In the genomic region with DNA sequence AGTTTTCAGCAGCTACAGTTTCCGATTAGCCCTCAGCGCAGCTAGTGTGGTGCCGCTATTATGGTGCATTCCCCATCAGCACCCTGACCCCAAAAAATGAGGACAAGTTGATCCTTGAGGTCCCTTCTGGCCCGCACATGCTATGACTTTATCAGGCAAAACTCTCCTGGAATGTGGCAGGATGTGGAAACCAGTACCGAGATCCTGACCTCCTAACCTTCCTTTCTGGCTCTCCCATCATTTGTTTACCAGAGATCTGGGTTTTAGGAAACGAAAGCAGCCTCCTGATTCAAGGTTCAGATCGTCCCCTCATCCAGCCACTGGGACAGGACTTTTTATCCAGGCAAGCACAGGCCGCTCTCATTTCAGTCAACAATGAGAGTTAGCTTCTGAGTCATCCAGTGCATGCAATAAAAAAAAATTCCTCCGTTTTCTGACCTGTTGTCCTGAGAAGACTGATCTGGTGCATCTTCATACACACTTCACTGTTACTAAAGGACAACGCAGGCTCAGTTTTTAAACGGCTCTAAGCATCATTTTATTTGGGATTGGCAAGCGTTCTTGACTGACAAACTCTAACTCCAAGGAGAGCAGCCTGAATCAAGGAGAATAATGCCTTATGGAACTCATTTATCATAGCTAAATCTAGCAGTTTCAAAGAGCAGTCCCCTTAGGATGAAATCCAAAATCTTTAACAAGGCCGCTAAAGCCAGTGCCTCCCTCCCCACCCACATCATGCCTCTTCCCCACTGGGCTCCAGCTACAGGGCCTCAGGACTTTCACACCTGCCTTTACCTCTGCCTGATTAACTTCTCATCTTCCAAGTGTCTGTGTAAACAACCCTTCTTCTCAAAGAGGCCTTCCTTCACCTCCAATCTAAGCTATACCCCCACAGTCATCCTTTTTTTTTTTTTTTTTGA, we compare ENCODE assay signal across 1 cellular context.
TF ChIP-seq lines count a peak whose summit lies in the region.

No MANE protein-coding gene starts in this region.

TF ChIP-seq in HepG2, 621 proteins besides CTCF, POLR2A, EP300 and RAD21 (continued from another document and continues in another):
- TF ChIP-seq, protein P1, sequence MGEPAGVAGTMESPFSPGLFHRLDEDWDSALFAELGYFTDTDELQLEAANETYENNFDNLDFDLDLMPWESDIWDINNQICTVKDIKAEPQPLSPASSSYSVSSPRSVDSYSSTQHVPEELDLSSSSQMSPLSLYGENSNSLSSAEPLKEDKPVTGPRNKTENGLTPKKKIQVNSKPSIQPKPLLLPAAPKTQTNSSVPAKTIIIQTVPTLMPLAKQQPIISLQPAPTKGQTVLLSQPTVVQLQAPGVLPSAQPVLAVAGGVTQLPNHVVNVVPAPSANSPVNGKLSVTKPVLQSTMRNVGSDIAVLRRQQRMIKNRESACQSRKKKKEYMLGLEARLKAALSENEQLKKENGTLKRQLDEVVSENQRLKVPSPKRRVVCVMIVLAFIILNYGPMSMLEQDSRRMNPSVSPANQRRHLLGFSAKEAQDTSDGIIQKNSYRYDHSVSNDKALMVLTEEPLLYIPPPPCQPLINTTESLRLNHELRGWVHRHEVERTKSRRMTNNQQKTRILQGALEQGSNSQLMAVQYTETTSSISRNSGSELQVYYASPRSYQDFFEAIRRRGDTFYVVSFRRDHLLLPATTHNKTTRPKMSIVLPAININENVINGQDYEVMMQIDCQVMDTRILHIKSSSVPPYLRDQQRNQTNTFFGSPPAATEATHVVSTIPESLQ (CRISPR knock-in tag; conservative IDR thresholded peaks at IDR 0.05), result no peak
- TF ChIP-seq, protein P2, sequence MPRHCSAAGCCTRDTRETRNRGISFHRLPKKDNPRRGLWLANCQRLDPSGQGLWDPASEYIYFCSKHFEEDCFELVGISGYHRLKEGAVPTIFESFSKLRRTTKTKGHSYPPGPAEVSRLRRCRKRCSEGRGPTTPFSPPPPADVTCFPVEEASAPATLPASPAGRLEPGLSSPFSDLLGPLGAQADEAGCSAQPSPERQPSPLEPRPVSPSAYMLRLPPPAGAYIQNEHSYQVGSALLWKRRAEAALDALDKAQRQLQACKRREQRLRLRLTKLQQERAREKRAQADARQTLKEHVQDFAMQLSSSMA (CRISPR knock-in tag; IDR thresholded peaks at IDR 0.05), result no peak
- peak; percentile 59; the same call in 1 of the 2 replicates for TF ChIP-seq ZMYM2 (CRISPR knock-in tag; IDR thresholded peaks at IDR 0.05)
- no peak for TF ChIP-seq HOXD1 (CRISPR knock-in tag; IDR thresholded peaks at IDR 0.05)
- no peak for TF ChIP-seq ZNF234 (CRISPR knock-in tag; conservative IDR thresholded peaks at IDR 0.05)
- TF ChIP-seq ZNF160 (CRISPR knock-in tag; IDR thresholded peaks at IDR 0.05), result no peak
- TF ChIP-seq ZNF781 (CRISPR knock-in tag; IDR thresholded peaks at IDR 0.05; ENCODE audit: borderline replicate concordance, not compliant biosample characterization), result no peak
- no peak for TF ChIP-seq BRD4 (CRISPR knock-in tag; IDR thresholded peaks at IDR 0.05)
- TF ChIP-seq MAFK (conservative IDR thresholded peaks at IDR 0.05 in 1 of 2, IDR thresholded peaks at IDR 0.05 in 1 of 2; ENCODE audit: low read length in 2 of 2), result no peak
- peak; percentile 82 for TF ChIP-seq FOXO1 (CRISPR knock-in tag; IDR thresholded peaks at IDR 0.05)
- TF ChIP-seq ZNF737 (CRISPR knock-in tag; IDR thresholded peaks at IDR 0.05; ENCODE audit: borderline replicate concordance), result no peak
- TF ChIP-seq, protein P3, sequence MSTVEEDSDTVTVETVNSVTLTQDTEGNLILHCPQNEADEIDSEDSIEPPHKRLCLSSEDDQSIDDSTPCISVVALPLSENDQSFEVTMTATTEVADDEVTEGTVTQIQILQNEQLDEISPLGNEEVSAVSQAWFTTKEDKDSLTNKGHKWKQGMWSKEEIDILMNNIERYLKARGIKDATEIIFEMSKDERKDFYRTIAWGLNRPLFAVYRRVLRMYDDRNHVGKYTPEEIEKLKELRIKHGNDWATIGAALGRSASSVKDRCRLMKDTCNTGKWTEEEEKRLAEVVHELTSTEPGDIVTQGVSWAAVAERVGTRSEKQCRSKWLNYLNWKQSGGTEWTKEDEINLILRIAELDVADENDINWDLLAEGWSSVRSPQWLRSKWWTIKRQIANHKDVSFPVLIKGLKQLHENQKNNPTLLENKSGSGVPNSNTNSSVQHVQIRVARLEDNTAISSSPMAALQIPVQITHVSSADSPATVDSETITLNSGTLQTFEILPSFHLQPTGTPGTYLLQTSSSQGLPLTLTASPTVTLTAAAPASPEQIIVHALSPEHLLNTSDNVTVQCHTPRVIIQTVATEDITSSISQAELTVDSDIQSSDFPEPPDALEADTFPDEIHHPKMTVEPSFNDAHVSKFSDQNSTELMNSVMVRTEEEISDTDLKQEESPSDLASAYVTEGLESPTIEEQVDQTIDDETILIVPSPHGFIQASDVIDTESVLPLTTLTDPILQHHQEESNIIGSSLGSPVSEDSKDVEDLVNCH (CRISPR knock-in tag; IDR thresholded peaks at IDR 0.05), result no peak
- TF ChIP-seq GFI1 (CRISPR knock-in tag; IDR thresholded peaks at IDR 0.05; ENCODE audit: borderline replicate concordance), result peak; percentile 84
- TF ChIP-seq, protein P4, sequence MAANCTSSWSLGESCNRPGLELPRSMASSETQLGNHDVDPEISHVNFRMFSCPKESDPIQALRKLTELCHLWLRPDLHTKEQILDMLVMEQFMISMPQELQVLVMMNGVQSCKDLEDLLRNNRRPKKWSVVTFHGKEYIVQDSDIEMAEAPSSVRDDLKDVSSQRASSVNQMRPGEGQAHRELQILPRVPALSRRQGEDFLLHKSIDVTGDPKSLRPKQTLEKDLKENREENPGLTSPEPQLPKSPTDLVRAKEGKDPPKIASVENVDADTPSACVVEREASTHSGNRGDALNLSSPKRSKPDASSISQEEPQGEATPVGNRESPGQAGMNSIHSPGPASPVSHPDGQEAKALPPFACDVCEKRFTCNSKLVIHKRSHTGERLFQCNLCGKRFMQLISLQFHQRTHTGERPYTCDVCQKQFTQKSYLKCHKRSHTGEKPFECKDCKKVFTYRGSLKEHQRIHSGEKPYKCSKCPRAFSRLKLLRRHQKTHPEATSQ (CRISPR knock-in tag; IDR thresholded peaks at IDR 0.05; ENCODE audit: borderline replicate concordance), result no peak
- TF ChIP-seq RFXAP (CRISPR knock-in tag; IDR thresholded peaks at IDR 0.05; ENCODE audit: borderline replicate concordance), result 0 out of 2 replicates have a peak, but pooled peaks have one; percentile 65
- no peak for TF ChIP-seq IKZF4 (CRISPR knock-in tag; IDR thresholded peaks at IDR 0.05; ENCODE audit: borderline replicate concordance, low read depth, not compliant biosample characterization)
- TF ChIP-seq, protein P5, sequence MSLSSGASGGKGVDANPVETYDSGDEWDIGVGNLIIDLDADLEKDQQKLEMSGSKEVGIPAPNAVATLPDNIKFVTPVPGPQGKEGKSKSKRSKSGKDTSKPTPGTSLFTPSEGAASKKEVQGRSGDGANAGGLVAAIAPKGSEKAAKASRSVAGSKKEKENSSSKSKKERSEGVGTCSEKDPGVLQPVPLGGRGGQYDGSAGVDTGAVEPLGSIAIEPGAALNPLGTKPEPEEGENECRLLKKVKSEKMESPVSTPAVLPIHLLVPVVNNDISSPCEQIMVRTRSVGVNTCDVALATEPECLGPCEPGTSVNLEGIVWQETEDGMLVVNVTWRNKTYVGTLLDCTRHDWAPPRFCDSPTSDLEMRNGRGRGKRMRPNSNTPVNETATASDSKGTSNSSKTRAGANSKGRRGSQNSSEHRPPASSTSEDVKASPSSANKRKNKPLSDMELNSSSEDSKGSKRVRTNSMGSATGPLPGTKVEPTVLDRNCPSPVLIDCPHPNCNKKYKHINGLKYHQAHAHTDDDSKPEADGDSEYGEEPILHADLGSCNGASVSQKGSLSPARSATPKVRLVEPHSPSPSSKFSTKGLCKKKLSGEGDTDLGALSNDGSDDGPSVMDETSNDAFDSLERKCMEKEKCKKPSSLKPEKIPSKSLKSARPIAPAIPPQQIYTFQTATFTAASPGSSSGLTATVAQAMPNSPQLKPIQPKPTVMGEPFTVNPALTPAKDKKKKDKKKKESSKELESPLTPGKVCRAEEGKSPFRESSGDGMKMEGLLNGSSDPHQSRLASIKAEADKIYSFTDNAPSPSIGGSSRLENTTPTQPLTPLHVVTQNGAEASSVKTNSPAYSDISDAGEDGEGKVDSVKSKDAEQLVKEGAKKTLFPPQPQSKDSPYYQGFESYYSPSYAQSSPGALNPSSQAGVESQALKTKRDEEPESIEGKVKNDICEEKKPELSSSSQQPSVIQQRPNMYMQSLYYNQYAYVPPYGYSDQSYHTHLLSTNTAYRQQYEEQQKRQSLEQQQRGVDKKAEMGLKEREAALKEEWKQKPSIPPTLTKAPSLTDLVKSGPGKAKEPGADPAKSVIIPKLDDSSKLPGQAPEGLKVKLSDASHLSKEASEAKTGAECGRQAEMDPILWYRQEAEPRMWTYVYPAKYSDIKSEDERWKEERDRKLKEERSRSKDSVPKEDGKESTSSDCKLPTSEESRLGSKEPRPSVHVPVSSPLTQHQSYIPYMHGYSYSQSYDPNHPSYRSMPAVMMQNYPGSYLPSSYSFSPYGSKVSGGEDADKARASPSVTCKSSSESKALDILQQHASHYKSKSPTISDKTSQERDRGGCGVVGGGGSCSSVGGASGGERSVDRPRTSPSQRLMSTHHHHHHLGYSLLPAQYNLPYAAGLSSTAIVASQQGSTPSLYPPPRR (CRISPR knock-in tag; IDR thresholded peaks at IDR 0.05; ENCODE audit: borderline replicate concordance), result peak; percentile 48; the same call in 1 of the 2 replicates
- peak; percentile 87 for TF ChIP-seq RXRA (CRISPR knock-in tag; IDR thresholded peaks at IDR 0.05)
- no peak for TF ChIP-seq NKX3-1 (CRISPR knock-in tag; IDR thresholded peaks at IDR 0.05)
- no peak for TF ChIP-seq ZNF891 (CRISPR knock-in tag; IDR thresholded peaks at IDR 0.05)
- TF ChIP-seq, protein P6, sequence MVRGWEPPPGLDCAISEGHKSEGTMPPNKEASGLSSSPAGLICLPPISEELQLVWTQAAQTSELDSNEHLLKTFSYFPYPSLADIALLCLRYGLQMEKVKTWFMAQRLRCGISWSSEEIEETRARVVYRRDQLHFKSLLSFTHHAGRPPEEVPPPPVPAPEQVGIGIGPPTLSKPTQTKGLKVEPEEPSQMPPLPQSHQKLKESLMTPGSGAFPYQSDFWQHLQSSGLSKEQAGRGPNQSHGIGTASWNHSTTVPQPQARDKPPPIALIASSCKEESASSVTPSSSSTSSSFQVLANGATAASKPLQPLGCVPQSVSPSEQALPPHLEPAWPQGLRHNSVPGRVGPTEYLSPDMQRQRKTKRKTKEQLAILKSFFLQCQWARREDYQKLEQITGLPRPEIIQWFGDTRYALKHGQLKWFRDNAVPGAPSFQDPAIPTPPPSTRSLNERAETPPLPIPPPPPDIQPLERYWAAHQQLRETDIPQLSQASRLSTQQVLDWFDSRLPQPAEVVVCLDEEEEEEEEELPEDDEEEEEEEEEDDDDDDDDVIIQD (CRISPR knock-in tag; IDR thresholded peaks at IDR 0.05; ENCODE audit: low read depth), result peak; percentile 93
- no peak for TF ChIP-seq ZIK1 (CRISPR knock-in tag; IDR thresholded peaks at IDR 0.05; ENCODE audit: borderline replicate concordance, low read depth)
- TF ChIP-seq SPEN (CRISPR knock-in tag; IDR thresholded peaks at IDR 0.05; ENCODE audit: low read depth), result no peak
- TF ChIP-seq, protein P7, sequence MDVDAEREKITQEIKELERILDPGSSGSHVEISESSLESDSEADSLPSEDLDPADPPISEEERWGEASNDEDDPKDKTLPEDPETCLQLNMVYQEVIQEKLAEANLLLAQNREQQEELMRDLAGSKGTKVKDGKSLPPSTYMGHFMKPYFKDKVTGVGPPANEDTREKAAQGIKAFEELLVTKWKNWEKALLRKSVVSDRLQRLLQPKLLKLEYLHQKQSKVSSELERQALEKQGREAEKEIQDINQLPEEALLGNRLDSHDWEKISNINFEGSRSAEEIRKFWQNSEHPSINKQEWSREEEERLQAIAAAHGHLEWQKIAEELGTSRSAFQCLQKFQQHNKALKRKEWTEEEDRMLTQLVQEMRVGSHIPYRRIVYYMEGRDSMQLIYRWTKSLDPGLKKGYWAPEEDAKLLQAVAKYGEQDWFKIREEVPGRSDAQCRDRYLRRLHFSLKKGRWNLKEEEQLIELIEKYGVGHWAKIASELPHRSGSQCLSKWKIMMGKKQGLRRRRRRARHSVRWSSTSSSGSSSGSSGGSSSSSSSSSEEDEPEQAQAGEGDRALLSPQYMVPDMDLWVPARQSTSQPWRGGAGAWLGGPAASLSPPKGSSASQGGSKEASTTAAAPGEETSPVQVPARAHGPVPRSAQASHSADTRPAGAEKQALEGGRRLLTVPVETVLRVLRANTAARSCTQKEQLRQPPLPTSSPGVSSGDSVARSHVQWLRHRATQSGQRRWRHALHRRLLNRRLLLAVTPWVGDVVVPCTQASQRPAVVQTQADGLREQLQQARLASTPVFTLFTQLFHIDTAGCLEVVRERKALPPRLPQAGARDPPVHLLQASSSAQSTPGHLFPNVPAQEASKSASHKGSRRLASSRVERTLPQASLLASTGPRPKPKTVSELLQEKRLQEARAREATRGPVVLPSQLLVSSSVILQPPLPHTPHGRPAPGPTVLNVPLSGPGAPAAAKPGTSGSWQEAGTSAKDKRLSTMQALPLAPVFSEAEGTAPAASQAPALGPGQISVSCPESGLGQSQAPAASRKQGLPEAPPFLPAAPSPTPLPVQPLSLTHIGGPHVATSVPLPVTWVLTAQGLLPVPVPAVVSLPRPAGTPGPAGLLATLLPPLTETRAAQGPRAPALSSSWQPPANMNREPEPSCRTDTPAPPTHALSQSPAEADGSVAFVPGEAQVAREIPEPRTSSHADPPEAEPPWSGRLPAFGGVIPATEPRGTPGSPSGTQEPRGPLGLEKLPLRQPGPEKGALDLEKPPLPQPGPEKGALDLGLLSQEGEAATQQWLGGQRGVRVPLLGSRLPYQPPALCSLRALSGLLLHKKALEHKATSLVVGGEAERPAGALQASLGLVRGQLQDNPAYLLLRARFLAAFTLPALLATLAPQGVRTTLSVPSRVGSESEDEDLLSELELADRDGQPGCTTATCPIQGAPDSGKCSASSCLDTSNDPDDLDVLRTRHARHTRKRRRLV (CRISPR knock-in tag; IDR thresholded peaks at IDR 0.05), result no peak
- no peak for TF ChIP-seq ZNF24 (IDR thresholded peaks at IDR 0.05)
- TF ChIP-seq ZNF777 (CRISPR knock-in tag; IDR thresholded peaks at IDR 0.05), result no peak
- TF ChIP-seq ZFAT (CRISPR knock-in tag; conservative IDR thresholded peaks at IDR 0.05), result no peak
